Comparison of ENCODE assay signal across 10 cellular contexts in the genomic region with DNA sequence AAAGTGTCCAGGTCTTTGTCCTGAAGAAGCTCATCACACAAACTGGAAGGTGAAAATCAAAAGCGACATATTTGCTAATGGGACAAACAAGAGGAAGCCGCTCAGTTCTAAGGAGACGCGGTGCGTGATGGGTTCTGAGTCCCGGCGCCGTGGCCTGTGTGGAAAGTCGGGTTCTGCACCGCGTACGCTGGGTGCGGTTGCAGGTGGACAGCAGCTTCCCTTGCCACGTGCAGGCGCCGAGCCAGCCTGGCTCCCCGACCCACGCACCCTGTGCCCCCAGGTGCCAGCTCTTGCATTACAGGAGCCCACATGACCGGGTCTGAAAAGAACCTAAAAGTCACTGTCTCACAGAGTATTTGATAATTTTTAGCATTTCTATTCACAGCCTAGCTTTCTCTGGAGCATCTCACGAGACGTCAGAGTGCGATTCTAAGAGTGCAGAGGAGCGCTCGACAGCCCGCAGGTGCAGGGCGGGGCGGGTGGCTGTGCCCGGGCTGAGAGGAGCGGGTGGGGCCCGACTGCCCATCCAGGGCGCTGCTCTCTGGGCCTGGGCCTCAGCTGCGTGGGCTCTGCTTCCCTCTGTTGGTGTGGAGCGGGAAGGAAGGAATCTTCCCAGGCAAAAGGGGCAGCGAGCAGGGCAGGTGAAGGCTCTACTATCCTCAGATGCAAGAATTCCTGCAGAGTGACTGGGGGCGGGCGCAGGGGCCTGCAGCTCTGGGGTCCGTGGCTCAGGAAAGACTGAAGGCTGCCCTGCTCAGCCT. TPM values are rescaled to one million over a fixed set of nuclear protein-coding genes. Genes with fewer than 3 reads are reported as not detected.
DNase-seq lines count a peak whose midpoint lies in the region; ATAC-seq, FAIRE-seq and TF ChIP-seq lines count a peak whose summit lies in the region.
"Had no signal": no experiment of that assay in that cellular context is flagged by ENCODE, and none has a peak within 500 bp of the region (broad histone marks: within the 10 kb centered on the region; RNA-seq: fewer than 3 reads in every experiment).

No MANE protein-coding gene starts in this region.

- no peak overlapping the region for H3K4me2 ChIP-seq in HepG2 (ENCODE audit: low read depth, low read length)

- H3K4me3 ChIP-seq in LNCaP clone FGC (ENCODE audit: low read depth, low read length) (no peak overlapping the region), HepG2 (replicated peaks in 1 of 3; ENCODE audit: insufficient read depth in 1 of 3, low read depth in 2 of 3, low read length in 3 of 3) (no peak overlapping the region)

- TF ChIP-seq EP300 in HepG2 (IDR thresholded peaks at IDR 0.05; ENCODE audit: low read depth in 2 of 2, low read length in 2 of 2) (no peak), HepG2 (CRISPR knock-in tag; IDR thresholded peaks at IDR 0.05; ENCODE audit: borderline replicate concordance) (no peak)

- CTCF ChIA-PET in HepG2 (lab: Yijun Ruan, JAX; ENCODE audit: low intra/inter-chr PET ratio, low total read pairs) = interaction anchor here (1.1 to 1.2 kb wide), 2 partner anchors 171 to 405 kb away, joined by 3 to 4 read pairs; no protein-coding TSS in a partner anchor

- H3K9me3 ChIP-seq in HepG2 (ENCODE audit: low read length) = no peaks in the 10 kb centered on the region

- H4K20me1 ChIP-seq in HepG2 (ENCODE audit: insufficient read depth, low read length) = no peaks in the 10 kb centered on the region

- H3K27ac Mint-ChIP-seq in immature natural killer cell = no peak overlapping the region
- H3K27ac Mint-ChIP-seq: activated naive CD8-positive, alpha-beta T cell treated with anti-CD3 and anti-CD28 coated beads, Interleukin-2, amount 10 ng/mL, durations not matched to agents 7 days and 5 days had no signal

- H3K4me3 Mint-ChIP-seq in immature natural killer cell = no peak overlapping the region
- H3K4me3 Mint-ChIP-seq: activated naive CD8-positive, alpha-beta T cell treated with anti-CD3 and anti-CD28 coated beads, Interleukin-2, amount 10 ng/mL, durations not matched to agents 7 days and 5 days had no signal

- no peak overlapping the region for H2AFZ ChIP-seq in HepG2 (ENCODE audit: low read length)

- H3K36me3 Mint-ChIP-seq in immature natural killer cell = no peaks in the 10 kb centered on the region
- H3K36me3 Mint-ChIP-seq: activated naive CD8-positive, alpha-beta T cell treated with anti-CD3 and anti-CD28 coated beads, Interleukin-2, amount 10 ng/mL, durations not matched to agents 7 days and 5 days had no signal

- H3K79me2 ChIP-seq in HepG2 (ENCODE audit: insufficient read depth, low read length) = no peaks in the 10 kb centered on the region

- 35% methylated on average over 27 of the region's 37 CpGs for WGBS in HepG2 (ENCODE audit: low lambda C conversion rate)

- TF ChIP-seq POLR2A in HepG2 (IDR thresholded peaks at IDR 0.05; ENCODE audit: insufficient read depth in 1 of 2, low read depth in 2 of 2, low read length in 2 of 2) = no peak

- POLR2A ChIA-PET in HepG2 (lab: Yijun Ruan, JAX) = no interaction called here

- no peak overlapping the region for H3K27ac ChIP-seq in HepG2 (ENCODE audit: extremely low read length, insufficient read depth, low read length)

- no peaks in the 10 kb centered on the region for H3K4me1 Mint-ChIP-seq in immature natural killer cell
- H3K4me1 Mint-ChIP-seq: activated naive CD8-positive, alpha-beta T cell treated with anti-CD3 and anti-CD28 coated beads, Interleukin-2, amount 10 ng/mL, durations not matched to agents 7 days and 5 days had no signal

- H3K4me1 ChIP-seq in HepG2 (ENCODE audit: insufficient read depth, low read length) = no peaks in the 10 kb centered on the region

- intact Hi-C loops in HepG2 (cut with micrococcal nuclease; ENCODE audit: unreplicated experiment) = loop anchor here (1.0 kb wide), 1 partner anchor 171 kb away; no protein-coding TSS in a partner anchor

- in situ Hi-C loops in HepG2 (cut with HindIII; ENCODE audit: extremely low pct_ligation_motif_present, low pct_unique_long_range_greater_than_20kb) = no loop called here

- ATAC-seq in HepG2 (peak; percentile 94), GM21367 (IDR thresholded peaks at IDR 0.05; ENCODE audit: unreplicated experiment) (no peak), GM21381 (IDR thresholded peaks at IDR 0.05; ENCODE audit: unreplicated experiment) (no peak)

- no TSS peak for BruUV-seq in HepG2 (replicated peaks; lab: Mats Ljungman, UMichigan)

- TF ChIP-seq CTCF in LNCaP clone FGC (IDR thresholded peaks at IDR 0.05; ENCODE audit: control insufficient read depth, extremely low read depth, insufficient read depth) (peak; percentile 83), HepG2 (CRISPR knock-in tag; IDR thresholded peaks at IDR 0.05) (peak; percentile 71)

- H3K9ac ChIP-seq in HepG2 (ENCODE audit: insufficient read depth, low read depth, low read length) = no peak overlapping the region

- no peaks in the 10 kb centered on the region for H3K36me3 ChIP-seq in HepG2 (replicated peaks in 1 of 2; ENCODE audit: control insufficient read depth in 1 of 2, insufficient read depth in 2 of 2, low read length in 2 of 2)

- peak; percentile 51; the same call in 1 of the 2 replicates for TF ChIP-seq RAD21 in HepG2 (CRISPR knock-in tag; IDR thresholded peaks at IDR 0.05)

- no peaks in the 10 kb centered on the region for H3K9me3 Mint-ChIP-seq in immature natural killer cell
- H3K9me3 Mint-ChIP-seq: activated naive CD8-positive, alpha-beta T cell treated with anti-CD3 and anti-CD28 coated beads, Interleukin-2, amount 10 ng/mL, durations not matched to agents 7 days and 5 days had no signal

- peaks cover 2 to 45% of the 10 kb centered on the region in 2 experiments; a peak in 4 of 5 replicates for H3K27me3 ChIP-seq in HepG2 (ENCODE audit: control insufficient read depth in 1 of 2, insufficient read depth in 2 of 2, low read length in 2 of 2)

- DNase-seq in Ammon's horn (ENCODE audit: low spot score) (peak; percentile 46), LNCaP clone FGC (ENCODE audit: low read depth) (no peak), astrocyte of the hippocampus (ENCODE audit: low read depth, low spot score) (peak; percentile 39), HepG2 (ENCODE audit: low spot score) (no peak), immature natural killer cell (no peak), epidermal melanocyte (ENCODE audit: insufficient read length, low spot score) (no peak)
- DNase-seq: activated naive CD8-positive, alpha-beta T cell treated with anti-CD3 and anti-CD28 coated beads, Interleukin-2, amount 10 ng/mL, durations not matched to agents 7 days and 5 days; stimulated activated CD4-positive, alpha-beta T cell treated with anti-CD3 and anti-CD28 coated beads, Interleukin-2, amount 100 ng/mL, for 48 hours had no signal

- no peak for FAIRE-seq in HepG2 (lab: Jason Lieb, UNC)

- H3K27me3 Mint-ChIP-seq in immature natural killer cell (ENCODE audit: low read depth in 3 of 3) = peaks cover 0 to 4% (median 3%) of the 10 kb centered on the region in 3 donors
- H3K27me3 Mint-ChIP-seq: activated naive CD8-positive, alpha-beta T cell treated with anti-CD3 and anti-CD28 coated beads, Interleukin-2, amount 10 ng/mL, durations not matched to agents 7 days and 5 days had no signal

TF ChIP-seq in HepG2, 621 proteins besides CTCF, POLR2A, EP300 and RAD21 (continues in another document):
- no peak for TF ChIP-seq GATA4 (IDR thresholded peaks at IDR 0.05; ENCODE audit: borderline replicate concordance, low read depth)
- no peak for TF ChIP-seq SAP130 (CRISPR knock-in tag; IDR thresholded peaks at IDR 0.05; ENCODE audit: low read depth)
- TF ChIP-seq IKZF4 (CRISPR knock-in tag; IDR thresholded peaks at IDR 0.05; ENCODE audit: borderline replicate concordance, low read depth, not compliant biosample characterization) = no peak
- TF ChIP-seq KMT2A (CRISPR knock-in tag; IDR thresholded peaks at IDR 0.05) = no peak
- no peak for TF ChIP-seq SNAPC2 (CRISPR knock-in tag; IDR thresholded peaks at IDR 0.05)
- no peak for TF ChIP-seq ZSCAN12 (CRISPR knock-in tag; IDR thresholded peaks at IDR 0.05)
- no peak for TF ChIP-seq ZNF235 (CRISPR knock-in tag; IDR thresholded peaks at IDR 0.05; ENCODE audit: borderline replicate concordance)

RNA-seq across cellular contexts. Expression of a gene that starts 39.4 kb away (rescaled TPM):
- total RNA-seq in HepG2 (2016; rRNA removed; fragmentation: Illumina TruSeq; extraction: Trizol) = not detected in 2 replicates
- not detected in 2 replicates for total RNA-seq in HepG2 (2016; cell fraction: cytosol; rRNA removed; fragmentation: Illumina TruSeq; extraction: Trizol; ENCODE audit: low read depth)
- total RNA-seq in HepG2 (2016; cell fraction: insoluble cytoplasmic fraction; rRNA removed; fragmentation: Illumina TruSeq; extraction: Trizol) = not detected in 2 replicates
- total RNA-seq in HepG2 (2016; cell fraction: membrane; rRNA removed; fragmentation: Illumina TruSeq; extraction: Trizol) = not detected in 2 replicates
- total RNA-seq in HepG2 (2016; cell fraction: nucleus; rRNA removed; fragmentation: Illumina TruSeq; extraction: Trizol) = not detected in 2 replicates
- polyA plus RNA-seq in HepG2 (2011; rRNA removed) (not detected in 2 replicates), immature natural killer cell (not detected)
- not detected in 2 replicates for polyA plus RNA-seq in HepG2 (2011; cell fraction: cytosol; rRNA removed)
- not detected in 2 replicates for polyA plus RNA-seq in HepG2 (2011; cell fraction: nucleus; rRNA removed)
- polyA plus RNA-seq in HepG2 (2012) = not detected in 2 replicates
- not detected in 2 replicates for polyA plus RNA-seq in HepG2 (2016; cell fraction: cytosol; fragmentation: Illumina TruSeq; extraction: Trizol; ENCODE audit: low read depth)
- polyA plus RNA-seq in HepG2 (2016; cell fraction: insoluble cytoplasmic fraction; fragmentation: Illumina TruSeq; extraction: Trizol; ENCODE audit: low read depth) = not detected in 2 replicates
- polyA plus RNA-seq in HepG2 (2016; cell fraction: membrane; fragmentation: Illumina TruSeq; extraction: Trizol; ENCODE audit: low read depth) = not detected in 2 replicates
- polyA plus RNA-seq in HepG2 (2016; cell fraction: nucleus; fragmentation: Illumina TruSeq; extraction: Trizol; ENCODE audit: insufficient read depth, low read depth) = not detected in 2 replicates
- polyA minus RNA-seq in HepG2 (2011; rRNA and poly(A)+ RNA removed; ENCODE audit: low replicate concordance) = 2.3 TPM in 1 of 2 replicates, not detected in the other
- not detected in 2 replicates for polyA minus RNA-seq in HepG2 (2011; cell fraction: cytosol; rRNA and poly(A)+ RNA removed)
- polyA minus RNA-seq in HepG2 (2011; cell fraction: nucleus; rRNA and poly(A)+ RNA removed) = not detected in 2 replicates
- total RNA-seq: activated naive CD8-positive, alpha-beta T cell treated with anti-CD3 and anti-CD28 coated beads, Interleukin-2, amount 10 ng/mL, durations not matched to agents 7 days and 5 days had no signal

Comparison
In these comparisons a context has a peak if more than half of its experiments do, and no peak if none do; other contexts are left out.
1. DNase-seq: peak in Ammon's horn (single experiment) and astrocyte of the hippocampus (single experiment); none in LNCaP clone FGC (single experiment), HepG2 (single experiment), immature natural killer cell (0 of 3) and epidermal melanocyte (single experiment).